Comparison of ENCODE assay signal across 16 cellular contexts in the genomic region with DNA sequence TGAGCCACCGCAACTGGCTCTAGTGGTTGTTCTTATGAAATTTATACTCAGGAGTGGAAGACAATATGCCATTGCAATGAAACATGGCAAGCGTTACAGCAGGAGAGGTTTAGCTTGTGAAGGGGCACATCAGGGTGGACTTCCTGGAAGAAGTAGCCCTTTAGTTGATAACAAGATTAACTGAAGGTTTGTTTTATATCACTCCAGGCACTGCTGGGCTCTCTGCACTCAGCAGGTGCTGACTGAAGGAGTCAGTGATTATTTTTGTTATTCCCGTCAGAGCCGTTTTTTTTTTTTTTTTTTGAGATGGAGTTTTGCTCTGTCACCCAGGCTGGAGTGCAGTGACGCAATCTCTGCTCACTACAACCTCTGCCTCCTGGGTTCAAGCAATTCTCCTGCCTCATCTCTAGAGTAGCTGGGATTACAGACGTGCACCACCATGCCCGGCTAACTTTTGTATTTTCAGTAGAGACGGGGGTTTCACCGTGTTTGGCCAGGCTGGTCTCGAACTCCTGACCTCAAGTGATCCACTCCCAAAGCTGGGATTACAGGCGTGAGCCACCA.
"Had no signal": no experiment of that assay in that cellular context is flagged by ENCODE, and none has a peak within 500 bp of the region (broad histone marks: within the 10 kb centered on the region; RNA-seq: fewer than 3 reads in every experiment).

No MANE protein-coding gene starts in this region.

- DNase-seq: activated CD8-positive, alpha-beta T cell treated with anti-CD3 and anti-CD28 coated beads for 36 hours; activated naive CD4-positive, alpha-beta T cell treated with anti-CD3 and anti-CD28 coated beads for 36 hours; activated T-cell treated with anti-CD3 and anti-CD28 coated beads, Interleukin-2, amount 50 U/mL, for 1 hour; caudate nucleus; erythroblast; hypothalamus; kidney; occipital lobe; retina; stimulated activated naive CD4-positive, alpha-beta T cell treated with Interleukin-2 at 50 U/mL for 16 hours; T-helper 2 cell; uterus had no signal

- H3K27me3 Mint-ChIP-seq: activated CD8-positive, alpha-beta T cell treated with anti-CD3 and anti-CD28 coated beads for 36 hours had no signal

- H3K27ac Mint-ChIP-seq: activated naive CD4-positive, alpha-beta T cell treated with anti-CD3 and anti-CD28 coated beads for 36 hours; brain; mesothelial cell of epicardium had no signal

- H3K36me3 Mint-ChIP-seq: brain, mesothelial cell of epicardium had no signal

- H3K4me3 Mint-ChIP-seq: activated CD8-positive, alpha-beta T cell treated with anti-CD3 and anti-CD28 coated beads for 36 hours; activated naive CD4-positive, alpha-beta T cell treated with anti-CD3 and anti-CD28 coated beads for 36 hours; brain; mesothelial cell of epicardium had no signal

- ATAC-seq: left lobe of liver had no signal

- H3K27ac ChIP-seq: tibial nerve, uterus had no signal

- H3K9me3 Mint-ChIP-seq: activated naive CD4-positive, alpha-beta T cell treated with anti-CD3 and anti-CD28 coated beads for 36 hours; mesothelial cell of epicardium had no signal
